In the genomic region with DNA sequence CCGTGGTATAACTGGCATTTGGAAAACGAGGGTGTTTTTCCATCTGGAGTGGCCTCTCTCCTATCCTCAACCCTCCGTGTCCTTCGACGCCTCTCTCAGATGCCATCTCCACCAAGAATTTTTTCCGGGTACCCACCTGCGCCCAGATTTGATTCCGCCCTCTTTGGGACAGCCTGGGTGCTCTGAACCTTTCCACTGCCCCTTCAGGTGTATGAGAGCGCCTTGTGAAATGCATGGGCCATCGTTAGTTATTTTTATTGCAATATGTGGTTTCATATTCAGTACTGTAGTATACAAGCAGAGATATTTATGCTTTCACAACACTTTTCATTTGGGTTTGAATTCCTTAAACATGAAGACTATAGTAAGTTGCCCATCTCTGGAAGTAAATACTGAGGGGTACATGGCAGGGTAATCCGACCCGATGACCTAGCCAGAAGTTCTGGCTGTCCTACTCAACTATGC, we compare ENCODE assay signal across 9 cellular contexts.
DNase-seq lines count a peak whose midpoint lies in the region; ATAC-seq and TF ChIP-seq lines count a peak whose summit lies in the region.
"Had no signal": no experiment of that assay in that cellular context is flagged by ENCODE, and none has a peak within 500 bp of the region (broad histone marks: within the 10 kb centered on the region; RNA-seq: fewer than 3 reads in every experiment).

No MANE protein-coding gene starts in this region.

- H3K4me3 ChIP-seq in SK-N-MC: peak overlapping the region; percentile 82
- H3K4me3 ChIP-seq in esophagus muscularis mucosa: peak overlapping the region; percentile 55 to 60 (median 58)
- peak overlapping the region; percentile 20 for H3K4me3 ChIP-seq in parathyroid adenoma (ENCODE audit: low read depth, low read length)

- no peaks in the 10 kb centered on the region for H3K36me3 ChIP-seq in SK-N-MC (ENCODE audit: insufficient read depth, low read length)
- no peaks in the 10 kb centered on the region for H3K36me3 ChIP-seq in esophagus muscularis mucosa
- H3K36me3 ChIP-seq in parathyroid adenoma (ENCODE audit: control insufficient read depth, insufficient read depth, low read length): no peaks in the 10 kb centered on the region

- TF ChIP-seq EP300 in esophagus muscularis mucosa (IDR thresholded peaks at IDR 0.05): no peak

- H2AFZ ChIP-seq in parathyroid adenoma: peak overlapping the region; percentile 80

- TF ChIP-seq POLR2A in esophagus muscularis mucosa (IDR thresholded peaks at IDR 0.05; ENCODE audit: low read depth): no peak

- intact Hi-C loops in esophagus muscularis mucosa (cut with DNase I): no loop called here

- peak overlapping the region; percentile 79 for H3K4me2 ChIP-seq in parathyroid adenoma (ENCODE audit: low read length)

- H3K27ac ChIP-seq in SK-N-MC: no peak overlapping the region
- no peak overlapping the region for H3K27ac ChIP-seq in esophagus muscularis mucosa (replicated peaks in 1 of 4)
- H3K27ac ChIP-seq in parathyroid adenoma: no peak overlapping the region

- peak; percentile 34 for DNase-seq in DMS53 (lab: John Stamatoyannopoulos, UW)
- DNase-seq in SK-N-MC (ENCODE audit: low read depth, low spot score): no peak
- no peak for DNase-seq in esophagus muscularis mucosa (ENCODE audit: extremely low spot score)
- DNase-seq in effector CD8-positive, alpha-beta T cell (lab: John Stamatoyannopoulos, UW): no peak
- DNase-seq in NCI-H2107 (lab: John Stamatoyannopoulos, UW): no peak
- no peak for DNase-seq in NAMALWA (ENCODE audit: low spot score)
- DNase-seq: NCI-H2081 treated with DMSO at 0.1 percent for 48 hours had no signal

- TF ChIP-seq CTCF in esophagus muscularis mucosa (IDR thresholded peaks at IDR 0.05) (no peak), parathyroid adenoma (IDR thresholded peaks at IDR 0.05) (no peak)

- H3K27me3 ChIP-seq in esophagus muscularis mucosa (peaks cover 0 to 73% (median 35%) of the 10 kb centered on the region in 4 donors), parathyroid adenoma (ENCODE audit: control insufficient read depth, insufficient read depth, low read length) (peaks cover 13% of the 10 kb centered on the region)

- no peaks in the 10 kb centered on the region for H3K79me2 ChIP-seq in parathyroid adenoma

- H3K9ac ChIP-seq in SK-N-MC (ENCODE audit: insufficient read length): peak overlapping the region; percentile 54
- H3K9ac ChIP-seq in parathyroid adenoma: no peak overlapping the region

- ATAC-seq in HG03520 (IDR thresholded peaks at IDR 0.05; ENCODE audit: unreplicated experiment): no peak

- no peaks in the 10 kb centered on the region for H3K9me3 ChIP-seq in SK-N-MC (ENCODE audit: low read depth, low read length)
- no peaks in the 10 kb centered on the region for H3K9me3 ChIP-seq in esophagus muscularis mucosa
- H3K9me3 ChIP-seq in parathyroid adenoma (ENCODE audit: control insufficient read depth, low read length): no peaks in the 10 kb centered on the region

- 44% methylated on average over 12 of the region's 12 CpGs for WGBS in esophagus muscularis mucosa

- H3K4me1 ChIP-seq in esophagus muscularis mucosa: peaks cover 11 to 20% (median 18%) of the 10 kb centered on the region in 4 donors
- H3K4me1 ChIP-seq in parathyroid adenoma: no peaks in the 10 kb centered on the region

Comparison
In these comparisons a context has a peak if more than half of its experiments do, and no peak if none do; other contexts are left out.
1. H3K4me3 ChIP-seq: peak in every context shown above with its lines; median percentile 82 in SK-N-MC; 58 in esophagus muscularis mucosa; 20 in parathyroid adenoma.